In genomic region chr16:67954421-67955196, GRCh38 we compare ENCODE assay signal across 21 cellular contexts. TPM values are rescaled to one million over a fixed set of nuclear protein-coding genes. Genes with fewer than 3 reads are reported as not detected.
A peak's percentile ranks its signal among the peaks of the same experiment; 100 is the strongest.
DNase-seq lines count a peak whose midpoint lies in the region; ATAC-seq and TF ChIP-seq lines count a peak whose summit lies in the region.
"Had no signal": no experiment of that assay in that cellular context is flagged by ENCODE, and none has a peak within 500 bp of the region (broad histone marks: within the 10 kb centered on the region; RNA-seq: fewer than 3 reads in every experiment).

No MANE protein-coding gene starts in this region.

- H3K27ac ChIP-seq in left ventricle myocardium inferior (replicated peaks) (peak overlapping the region; percentile 12), gastroesophageal sphincter (peak overlapping the region in 3 of 4 donors; percentile 14 to 41 (median 27)), stomach smooth muscle (ENCODE audit: low read length) (peak overlapping the region; percentile 11)

- H3K27me3 Mint-ChIP-seq in nephron progenitor cell (ENCODE audit: low read depth, poor library complexity), result peaks cover 5% of the 10 kb centered on the region
- H3K27me3 Mint-ChIP-seq: B cell had no signal

- 80 to 83% methylated on average over 1 to 2 of the region's 10 CpGs for WGBS in gastroesophageal sphincter (ENCODE audit: low coverage in 1 of 2), 2 donors

- peak overlapping the region; percentile 89 for H3K27ac Mint-ChIP-seq in nephron progenitor cell
- H3K27ac Mint-ChIP-seq: B cell had no signal

- H3K9me3 Mint-ChIP-seq in nephron progenitor cell, result no peaks in the 10 kb centered on the region
- H3K9me3 Mint-ChIP-seq: CD14-positive monocyte had no signal

- peaks cover 55% of the 10 kb centered on the region for H3K4me1 ChIP-seq in left ventricle myocardium inferior
- H3K4me1 ChIP-seq in gastroesophageal sphincter, result peaks cover 0 to 53% (median 20%) of the 10 kb centered on the region in 3 donors
- peaks cover 28% of the 10 kb centered on the region for H3K4me1 ChIP-seq in stomach smooth muscle (ENCODE audit: control insufficient read depth, insufficient read depth, low read length)

- H3K36me3 ChIP-seq in left ventricle myocardium inferior (peaks cover 94% of the 10 kb centered on the region), gastroesophageal sphincter (peaks cover 0 to 100% of the 10 kb centered on the region in 2 donors), stomach smooth muscle (ENCODE audit: control insufficient read depth in 2 of 2, insufficient read depth in 2 of 2, low read length in 2 of 2) (peaks cover 53 to 62% of the 10 kb centered on the region in 2 donors)

- H3K9me3 ChIP-seq in left ventricle myocardium inferior (replicated peaks) (no peaks in the 10 kb centered on the region), gastroesophageal sphincter (no peaks in the 10 kb centered on the region), stomach smooth muscle (ENCODE audit: control insufficient read depth in 2 of 2, low read length in 2 of 2) (no peaks in the 10 kb centered on the region)

- peaks cover 16% of the 10 kb centered on the region for H3K36me3 Mint-ChIP-seq in nephron progenitor cell (ENCODE audit: low read depth)

- peaks cover 12% of the 10 kb centered on the region for H3K4me1 Mint-ChIP-seq in nephron progenitor cell
- H3K4me1 Mint-ChIP-seq: B cell, CD14-positive monocyte had no signal

- H3K4me3 ChIP-seq in left ventricle myocardium inferior, result no peak overlapping the region
- H3K4me3 ChIP-seq in gastroesophageal sphincter, result no peak overlapping the region
- H3K4me3 ChIP-seq in stomach smooth muscle (ENCODE audit: low read length in 2 of 2), result no peak overlapping the region

- no peak overlapping the region for H3K9ac ChIP-seq in stomach smooth muscle (ENCODE audit: low read length in 2 of 2)

- intact Hi-C loops in left ventricle myocardium inferior (cut with micrococcal nuclease), result no loop called here
- intact Hi-C loops in Right ventricle myocardium superior (cut with DNase I), result no loop called here

- no peak for TF ChIP-seq EP300 in gastroesophageal sphincter (IDR thresholded peaks at IDR 0.05)

- TF ChIP-seq CTCF in left ventricle myocardium inferior (IDR thresholded peaks at IDR 0.05; ENCODE audit: borderline replicate concordance) (no peak), gastroesophageal sphincter (IDR thresholded peaks at IDR 0.05) (no peak), nephron progenitor cell (IDR thresholded peaks at IDR 0.05) (no peak)

- no peak for DNase-seq in left ventricle myocardium inferior
- DNase-seq in Right ventricle myocardium superior, result no peak
- no peak for DNase-seq in nephron progenitor cell
- DNase-seq in NCI-H1694 treated with DMSO at 0.1 percent for 48 hours (lab: John Stamatoyannopoulos, UW), result no peak
- DNase-seq in SKM-1 (lab: John Stamatoyannopoulos, UW; ENCODE audit: unreplicated experiment), result no peak
- DNase-seq: DMS53, GDM1, Kasumi-1, NCI-H187, NCI-H2107, NCI-H510A treated with DMSO at 0.1 percent for 48 hours, NCI-H748 treated with DMSO at 0.1 percent for 48 hours had no signal

- ATAC-seq in Right ventricle myocardium superior (ENCODE audit: poor library complexity) (no peak), gastroesophageal sphincter (peak; percentile 41), GM18861 (IDR thresholded peaks at IDR 0.05; ENCODE audit: unreplicated experiment) (no peak)
- ATAC-seq: Panc1, Right ventricle myocardium inferior had no signal

- TF ChIP-seq POLR2A in gastroesophageal sphincter (IDR thresholded peaks at IDR 0.05), result no peak

- H3K27me3 ChIP-seq in left ventricle myocardium inferior (ENCODE audit: low read depth), result no peaks in the 10 kb centered on the region
- H3K27me3 ChIP-seq in gastroesophageal sphincter, result no peaks in the 10 kb centered on the region
- no peaks in the 10 kb centered on the region for H3K27me3 ChIP-seq in stomach smooth muscle (ENCODE audit: control insufficient read depth in 1 of 2, insufficient read depth in 2 of 2, low read length in 2 of 2)

- H3K4me3 Mint-ChIP-seq in nephron progenitor cell, result no peak overlapping the region
- H3K4me3 Mint-ChIP-seq: B cell, CD14-positive monocyte had no signal

RNA-seq across cellular contexts. Expression of gene LCAT, which starts 10.7 kb away (rescaled TPM):
- total RNA-seq in left ventricle myocardium inferior (23.2 TPM), Right ventricle myocardium superior (21.4 TPM), gastroesophageal sphincter (10 to 100 TPM; 10.8 to 25.8 (median 15.9) TPM)

RNA-seq across cellular contexts. Expression of gene SLC12A4, which starts 13.8 kb away (rescaled TPM):
- total RNA-seq in left ventricle myocardium inferior, result 79.2 TPM
- 84.3 TPM for total RNA-seq in Right ventricle myocardium superior
- 100 to 1,000 TPM in 1 of 4 donors, 10 to 100 TPM in 3; 54.7 to 121 (median 64.0) TPM for total RNA-seq in gastroesophageal sphincter

RNA-seq across cellular contexts. Expression of gene PSMB10, which starts 18.0 kb away (rescaled TPM):
- total RNA-seq in left ventricle myocardium inferior (55.8 TPM), Right ventricle myocardium superior (59.0 TPM), gastroesophageal sphincter (10 to 100 TPM; 26.5 to 33.8 (median 32.6) TPM)

RNA-seq across cellular contexts. Expression of gene CTRL, which starts 22.9 kb away (rescaled TPM):
- total RNA-seq in left ventricle myocardium inferior (0.71 TPM), Right ventricle myocardium superior (0.78 TPM), gastroesophageal sphincter (1 to 10 TPM in 2 of 4 donors, not detected in 2; 1.2 to 5.0 TPM)

RNA-seq across cellular contexts. Expression of gene DPEP3, which starts 25.7 kb away (rescaled TPM):
- total RNA-seq in left ventricle myocardium inferior, result not detected
- total RNA-seq in Right ventricle myocardium superior, result not detected
- 1 to 10 TPM in 1 of 4 donors, not detected in 3; 1.4 TPM for total RNA-seq in gastroesophageal sphincter
- total RNA-seq: MCF 10A, Right ventricle myocardium inferior, SK-MEL-5 had no signal
